In genomic region chr4:24932831-24933230, GRCh38 we compare ENCODE assay signal across 19 cellular contexts. TPM values are rescaled to one million over a fixed set of nuclear protein-coding genes. Genes with fewer than 3 reads are reported as not detected.
A peak's percentile ranks its signal among the peaks of the same experiment; 100 is the strongest.
DNase-seq lines count a peak whose midpoint lies in the region; ATAC-seq and TF ChIP-seq lines count a peak whose summit lies in the region.
"Had no signal": no experiment of that assay in that cellular context is flagged by ENCODE, and none has a peak within 500 bp of the region (broad histone marks: within the 10 kb centered on the region; RNA-seq: fewer than 3 reads in every experiment).

No MANE protein-coding gene starts in this region.

- peaks cover 11% of the 10 kb centered on the region for H3K9me3 ChIP-seq in IMR-90 (ENCODE audit: control insufficient read depth, insufficient read depth, low read length)
- H3K9me3 ChIP-seq in A673 (ENCODE audit: low read depth, low read length, poor library complexity, severe bottlenecking), result peaks cover 6% of the 10 kb centered on the region
- H3K9me3 ChIP-seq: BE2C, Caco-2, HAP-1 had no signal

- H3K18ac ChIP-seq in IMR-90 (ENCODE audit: low read depth, low read length), result no peak overlapping the region

- no peak overlapping the region for H4K91ac ChIP-seq in IMR-90 (ENCODE audit: insufficient read depth, low read depth, low read length)

- H3K4ac ChIP-seq in IMR-90 (ENCODE audit: low read depth, low read length), result no peak overlapping the region

- no TSS peak for BruUV-seq in IMR-90 (replicated peaks; lab: Mats Ljungman, UMichigan)
- BruUV-seq in A673 (replicated peaks; lab: Mats Ljungman, UMichigan), result no TSS peak

- DNase-seq in IMR-90 (peak; percentile 38), brain microvascular endothelial cell (peak; percentile 41), kidney tubule cell (ENCODE audit: low spot score) (peak; percentile 74), A673 (ENCODE audit: low spot score) (no peak), NCI-H226 (no peak), ureter (ENCODE audit: low spot score) (no peak), Ammon's horn (ENCODE audit: low spot score) (no peak)
- DNase-seq: BE2C; Caco-2; CD4-positive, CD25-positive, alpha-beta regulatory T cell; MM.1S; NCI-H1092; NCI-H1436 treated with DMSO at 0.1 percent for 48 hours; NCI-H2029 treated with DMSO at 0.1 percent for 48 hours; NCI-H2171 had no signal

- TF ChIP-seq CTCF in IMR-90 (conservative IDR thresholded peaks at IDR 0.05; ENCODE audit: low read depth, low read length) (no peak), brain microvascular endothelial cell (IDR thresholded peaks at IDR 0.05; ENCODE audit: low read depth, low read length, missing control alignments) (no peak), A673 (conservative IDR thresholded peaks at IDR 0.05; ENCODE audit: low read depth, low read length) (no peak)

- no peak overlapping the region for H3K56ac ChIP-seq in IMR-90 (ENCODE audit: extremely low read depth, insufficient read depth, low read length)

- no peaks in the 10 kb centered on the region for H3K9me1 ChIP-seq in IMR-90 (ENCODE audit: insufficient read depth, low read length)

- H4K8ac ChIP-seq in IMR-90 (ENCODE audit: low read depth in 2 of 2, low read length in 2 of 2), result no peak overlapping the region

- no peaks in the 10 kb centered on the region for H3K79me1 ChIP-seq in IMR-90 (ENCODE audit: low read depth in 1 of 2, low read length in 2 of 2)

- no peak overlapping the region for H3K23ac ChIP-seq in IMR-90 (ENCODE audit: low read depth, low read length)

- no peak for TF ChIP-seq POLR2A in IMR-90 (IDR thresholded peaks at IDR 0.05; ENCODE audit: low read depth, low read length)

- POLR2A ChIA-PET in IMR-90 (lab: Charles Lee; ENCODE audit: unreplicated experiment), result no interaction called here
- POLR2A ChIA-PET in A673 (lab: Charles Lee; ENCODE audit: low non-redundant PET), result no interaction called here

- no peak overlapping the region for H2BK120ac ChIP-seq in IMR-90 (ENCODE audit: low read depth, low read length)

- H3K27ac ChIP-seq in IMR-90 (ENCODE audit: insufficient read depth, low read length) (no peak overlapping the region), brain microvascular endothelial cell (no peak overlapping the region), A673 (ENCODE audit: low read depth, low read length, poor library complexity, severe bottlenecking) (no peak overlapping the region)
- H3K27ac ChIP-seq: HL-60 had no signal

- H2AFZ ChIP-seq in IMR-90 (replicated peaks; ENCODE audit: low read length, poor library complexity), result no peak overlapping the region

- dilution Hi-C loops in IMR-90 (cut with HindIII; ENCODE audit: low sequenced_read_pairs, unreplicated experiment), result no loop called here

- no peak overlapping the region for H4K5ac ChIP-seq in IMR-90 (ENCODE audit: low read depth, low read length)

- H2BK5ac ChIP-seq in IMR-90 (ENCODE audit: low read depth, low read length, poor library complexity, severe bottlenecking), result no peak overlapping the region

- no peaks in the 10 kb centered on the region for H3K36me3 ChIP-seq in IMR-90 (ENCODE audit: control insufficient read depth, insufficient read depth, low read length)
- H3K36me3 ChIP-seq in brain microvascular endothelial cell (replicated peaks), result no peaks in the 10 kb centered on the region
- H3K36me3 ChIP-seq in A673 (ENCODE audit: insufficient read depth, low read length, poor library complexity, severe bottlenecking), result no peaks in the 10 kb centered on the region
- H3K36me3 ChIP-seq: BE2C, HAP-1 had no signal

- peaks cover 16% of the 10 kb centered on the region for H3K27me3 ChIP-seq in IMR-90 (ENCODE audit: control insufficient read depth, insufficient read depth, low read length)
- H3K27me3 ChIP-seq in brain microvascular endothelial cell (replicated peaks), result no peaks in the 10 kb centered on the region
- peaks cover 5% of the 10 kb centered on the region for H3K27me3 ChIP-seq in A673 (replicated peaks; ENCODE audit: insufficient read depth, low read depth, low read length, poor library complexity)
- H3K27me3 ChIP-seq: BE2C had no signal

- H2BK15ac ChIP-seq in IMR-90 (ENCODE audit: low read depth, low read length), result no peak overlapping the region

- H3K14ac ChIP-seq in IMR-90 (replicated peaks; ENCODE audit: low read depth, low read length), result no peak overlapping the region

- CTCF ChIA-PET in IMR-90 (lab: Yijun Ruan, JAX) (no interaction called here), A673 (lab: Charles Lee) (no interaction called here)

- no CpG with 5 or more reads among the region's 1 CpG for WGBS in IMR-90 (ENCODE audit: extremely low coverage in 2 of 2, insufficient read length in 1 of 2), 2 experiments

- in situ Hi-C loops in IMR-90 (cut with MboI; ENCODE audit: low sequenced_read_pairs), result no loop called here
- in situ Hi-C loops in brain microvascular endothelial cell (cut with HindIII; ENCODE audit: low pct_ligation_motif_present, low sequenced_read_pairs), result no loop called here

- no peak overlapping the region for H3K9ac ChIP-seq in IMR-90 (ENCODE audit: low read depth, low read length)

- intact Hi-C loops in IMR-90 (cut with micrococcal nuclease) (no loop called here), A673 (cut with micrococcal nuclease; ENCODE audit: unreplicated experiment) (no loop called here)

- no peak overlapping the region for H2AK9ac ChIP-seq in IMR-90 (replicated peaks; ENCODE audit: low read depth, low read length, poor library complexity)

- no peak overlapping the region for H2AK5ac ChIP-seq in IMR-90 (ENCODE audit: low read depth, low read length)

- no peak overlapping the region for H3K4me2 ChIP-seq in IMR-90 (ENCODE audit: low read depth, low read length)

- no peaks in the 10 kb centered on the region for H4K20me1 ChIP-seq in IMR-90 (ENCODE audit: insufficient read depth, low read length)

- no peak overlapping the region for H2BK20ac ChIP-seq in IMR-90 (ENCODE audit: low read depth, low read length)

- H3K4me3 ChIP-seq in IMR-90 (ENCODE audit: insufficient read depth, low read depth, low read length) (no peak overlapping the region), brain microvascular endothelial cell (ENCODE audit: low read depth, low read length) (no peak overlapping the region), A673 (ENCODE audit: low read depth, low read length, poor library complexity, severe bottlenecking) (no peak overlapping the region)
- H3K4me3 ChIP-seq: HAP-1 had no signal

- no peak for TF ChIP-seq RAD21 in IMR-90 (IDR thresholded peaks at IDR 0.05; ENCODE audit: low read length)

- ATAC-seq in IMR-90 (ENCODE audit: low read depth), result no peak
- ATAC-seq: Panc1, Right ventricle myocardium inferior had no signal

- H3K4me1 ChIP-seq in IMR-90 (ENCODE audit: control insufficient read depth, insufficient read depth, low read length) (no peaks in the 10 kb centered on the region), A673 (ENCODE audit: insufficient read depth, low read length, poor library complexity, severe bottlenecking) (no peaks in the 10 kb centered on the region)
- H3K4me1 ChIP-seq: BE2C, Caco-2, HAP-1 had no signal

TF ChIP-seq in IMR-90, 13 proteins besides CTCF, POLR2A, EP300 and RAD21:
- TF ChIP-seq CHD1 (IDR thresholded peaks at IDR 0.05; ENCODE audit: low read depth, low read length), result no peak
- TF ChIP-seq MXI1 (IDR thresholded peaks at IDR 0.05; ENCODE audit: borderline replicate concordance, low read depth, low read length), result no peak
- TF ChIP-seq NFE2L2 (IDR thresholded peaks at IDR 0.05; ENCODE audit: low read depth, low read length), result no peak
- TF ChIP-seq USF2 (IDR thresholded peaks at IDR 0.05; ENCODE audit: low read depth, low read length), result no peak
- no peak for TF ChIP-seq BHLHE40 (IDR thresholded peaks at IDR 0.05; ENCODE audit: low read depth, low read length)
- no peak for TF ChIP-seq ELK1 (IDR thresholded peaks at IDR 0.05; ENCODE audit: borderline replicate concordance, low read depth, low read length)
- no peak for TF ChIP-seq FOS (IDR thresholded peaks at IDR 0.05; ENCODE audit: low read depth, low read length)
- no peak for TF ChIP-seq MAFK (IDR thresholded peaks at IDR 0.05; ENCODE audit: low read depth, low read length)
- TF ChIP-seq SMC3 (IDR thresholded peaks at IDR 0.05; ENCODE audit: low read depth, low read length), result no peak
- no peak for TF ChIP-seq RFX5 (IDR thresholded peaks at IDR 0.05; ENCODE audit: low read depth, low read length)
- TF ChIP-seq RCOR1 (IDR thresholded peaks at IDR 0.05; ENCODE audit: insufficient replicate concordance, low read length), result no peak
- no peak for TF ChIP-seq CEBPB (IDR thresholded peaks at IDR 0.05; ENCODE audit: low read depth, low read length)
- no peak for TF ChIP-seq MAZ (IDR thresholded peaks at IDR 0.05; ENCODE audit: borderline replicate concordance, low read depth, low read length)

RNA-seq across cellular contexts. Expression of gene CCDC149, which starts 20.0 kb away (rescaled TPM):
- total RNA-seq in IMR-90 (2012; rRNA removed) (7.0 and 8.3 TPM in 2 replicates), A673 (2021) (2.8 and 3.1 TPM in 2 replicates), ureter (25.5 TPM)
- 4.8 and 6.7 TPM in 2 replicates for polyA plus RNA-seq in IMR-90 (2012; rRNA removed)
- polyA plus RNA-seq in IMR-90 (2012; cell fraction: cytosol; rRNA removed), result 2.1 and 3.1 TPM in 2 replicates
- 4.5 and 11.7 TPM in 2 replicates for polyA plus RNA-seq in IMR-90 (2012; cell fraction: nucleus; rRNA removed; ENCODE audit: low replicate concordance)
- total RNA-seq: CD4-positive, CD25-positive, alpha-beta regulatory T cell had no signal
- polyA plus RNA-seq: CD4-positive, CD25-positive, alpha-beta regulatory T cell had no signal

Comparison
In these comparisons a context has a peak if more than half of its experiments do, and no peak if none do; other contexts are left out.
1. DNase-seq: peak in IMR-90 (single experiment), brain microvascular endothelial cell (single experiment) and kidney tubule cell (single experiment); none in A673 (single experiment), NCI-H226 (single experiment), ureter (single experiment) and Ammon's horn (single experiment).